Comparison of ENCODE assay signal across 28 cellular contexts in genomic region chr17:14776791-14777190, GRCh38.
DNase-seq lines count a peak whose midpoint lies in the region; ATAC-seq, FAIRE-seq and TF ChIP-seq lines count a peak whose summit lies in the region.
"Had no signal": no experiment of that assay in that cellular context is flagged by ENCODE, and none has a peak within 500 bp of the region (broad histone marks: within the 10 kb centered on the region; RNA-seq: fewer than 3 reads in every experiment).

No MANE protein-coding gene starts in this region.

- no peaks in the 10 kb centered on the region for H3K4me1 Mint-ChIP-seq in effector memory CD8-positive, alpha-beta T cell (ENCODE audit: low read depth in 2 of 2)
- no peaks in the 10 kb centered on the region for H3K4me1 Mint-ChIP-seq in CD4-positive, alpha-beta T cell (ENCODE audit: low read depth)
- H3K4me1 Mint-ChIP-seq: CD4-positive, CD25-positive, alpha-beta regulatory T cell; immature natural killer cell; naive B cell; stimulated activated naive CD8-positive, alpha-beta T cell treated with anti-CD3 and anti-CD28 coated beads, Interleukin-15, amount 100 ng/mL, for 72 hours had no signal

- H3K36me3 Mint-ChIP-seq in effector memory CD8-positive, alpha-beta T cell (ENCODE audit: insufficient read depth): peaks cover 3% of the 10 kb centered on the region
- no peaks in the 10 kb centered on the region for H3K36me3 Mint-ChIP-seq in CD4-positive, alpha-beta T cell (ENCODE audit: low read depth)
- H3K36me3 Mint-ChIP-seq: CD4-positive, CD25-positive, alpha-beta regulatory T cell; immature natural killer cell; naive B cell had no signal

- H3K4me3 ChIP-seq in ACC112 (ENCODE audit: low read depth, low read length) (no peak overlapping the region), MG63 (no peak overlapping the region), bronchial epithelial cell (ENCODE audit: low read depth, low read length) (no peak overlapping the region)
- H3K4me3 ChIP-seq: coronary artery, left lung, tibial artery had no signal

- no peak for ATAC-seq in effector memory CD8-positive, alpha-beta T cell (replicated peaks)
- ATAC-seq in CD4-positive, alpha-beta T cell (ENCODE audit: poor library complexity): no peak
- ATAC-seq: left lung; stimulated activated naive CD8-positive, alpha-beta T cell treated with anti-CD3 and anti-CD28 coated beads, Interleukin-15, amount 100 ng/mL, for 72 hours had no signal

- H3K4me1 ChIP-seq in ACC112 (ENCODE audit: control insufficient read depth, insufficient read depth, low read length, unreplicated experiment): peaks cover 27% of the 10 kb centered on the region

- FAIRE-seq in bronchial epithelial cell (lab: Jason Lieb, UNC): peak; percentile 80
- FAIRE-seq: H54 had no signal

- H3K79me2 ChIP-seq in ACC112 (ENCODE audit: control insufficient read depth, insufficient read depth, low read length, unreplicated experiment): no peaks in the 10 kb centered on the region

- no peak for TF ChIP-seq CTCF in bronchial epithelial cell (IDR thresholded peaks at IDR 0.05; ENCODE audit: insufficient read depth, low read length, severe bottlenecking)
- no peak for TF ChIP-seq CTCF in CD4-positive, alpha-beta T cell (IDR thresholded peaks at IDR 0.05)

- no peak overlapping the region for H3K27ac Mint-ChIP-seq in effector memory CD8-positive, alpha-beta T cell
- H3K27ac Mint-ChIP-seq in CD4-positive, alpha-beta T cell: no peak overlapping the region
- H3K27ac Mint-ChIP-seq: CD4-positive, CD25-positive, alpha-beta regulatory T cell; endodermal cell; naive B cell; stimulated activated naive CD8-positive, alpha-beta T cell treated with anti-CD3 and anti-CD28 coated beads, Interleukin-15, amount 100 ng/mL, for 72 hours had no signal

- H3K36me3 ChIP-seq in ACC112 (ENCODE audit: insufficient read depth, low read length) (no peaks in the 10 kb centered on the region), MG63 (no peaks in the 10 kb centered on the region), bronchial epithelial cell (ENCODE audit: control insufficient read depth, insufficient read depth, low read length) (no peaks in the 10 kb centered on the region)
- H3K36me3 ChIP-seq: left lung, tibial artery had no signal

- POLR2A ChIA-PET in CD4-positive, alpha-beta T cell (lab: Charles Lee): no interaction called here

- H3K4me3 Mint-ChIP-seq in effector memory CD8-positive, alpha-beta T cell: no peak overlapping the region
- H3K4me3 Mint-ChIP-seq in CD4-positive, alpha-beta T cell: no peak overlapping the region
- H3K4me3 Mint-ChIP-seq: CD4-positive, CD25-positive, alpha-beta regulatory T cell; endodermal cell; immature natural killer cell; naive B cell; stimulated activated naive CD8-positive, alpha-beta T cell treated with anti-CD3 and anti-CD28 coated beads, Interleukin-15, amount 100 ng/mL, for 72 hours had no signal

- DNase-seq in MG63 (peak; percentile 24), bronchial epithelial cell (ENCODE audit: low read depth) (peak; percentile 98), iris pigment epithelial cell (ENCODE audit: low read depth) (peak; percentile 70), medulla oblongata (ENCODE audit: extremely low spot score) (no peak), superior temporal gyrus (ENCODE audit: extremely low spot score) (no peak)
- DNase-seq in effector memory CD8-positive, alpha-beta T cell: no peak
- DNase-seq in CD4-positive, alpha-beta T cell: no peak
- DNase-seq: 8988T; activated CD4-positive, alpha-beta T cell treated with anti-CD3 and anti-CD28 coated beads for 4 hours; activated gamma-delta T cell treated with Interleukin-2 at 50 U/mL for 16 hours; activated T-cell treated with anti-CD3 and anti-CD28 coated beads, Interleukin-2, amount 50 U/mL, for 1 hour; CD4-positive, CD25-positive, alpha-beta regulatory T cell; endodermal cell; hypothalamus; immature natural killer cell; left lung; naive B cell; NCI-H1105 treated with DMSO at 0.1 percent for 48 hours; NCI-H1930; NCI-H69; nucleus accumbens; RPMI8226; SK-N-SH; stimulated activated naive CD8-positive, alpha-beta T cell treated with anti-CD3 and anti-CD28 coated beads, Interleukin-15, amount 100 ng/mL, for 72 hours; tibial artery had no signal

- H3K9me3 ChIP-seq in MG63: no peaks in the 10 kb centered on the region
- H3K9me3 ChIP-seq in CD4-positive, alpha-beta T cell (ENCODE audit: control insufficient read depth, low read length): no peaks in the 10 kb centered on the region
- H3K9me3 ChIP-seq: left lung, SK-N-SH, tibial artery had no signal

- intact Hi-C loops in CD4-positive, alpha-beta T cell (cut with DNase I, micrococcal nuclease): no loop called here

- H3K27ac ChIP-seq in ACC112 (ENCODE audit: low read depth, low read length): peak overlapping the region; percentile 39; the same call in 1 of the 2 replicates
- H3K27ac ChIP-seq in CD4-positive, alpha-beta T cell (ENCODE audit: low read depth, low read length): no peak overlapping the region
- H3K27ac ChIP-seq: coronary artery, left lung, tibial artery had no signal

- H3K27me3 ChIP-seq in ACC112 (ENCODE audit: insufficient read depth, low read length) (no peaks in the 10 kb centered on the region), MG63 (no peaks in the 10 kb centered on the region), bronchial epithelial cell (ENCODE audit: control insufficient read depth, insufficient read depth, low read length) (no peaks in the 10 kb centered on the region)
- no peaks in the 10 kb centered on the region for H3K27me3 ChIP-seq in CD4-positive, alpha-beta T cell (ENCODE audit: control insufficient read depth, insufficient read depth, low read length)
- H3K27me3 ChIP-seq: tibial artery had no signal

- peaks cover 43 to 62% of the 10 kb centered on the region in 2 donors for H3K27me3 Mint-ChIP-seq in effector memory CD8-positive, alpha-beta T cell
- peaks cover 15% of the 10 kb centered on the region for H3K27me3 Mint-ChIP-seq in CD4-positive, alpha-beta T cell

- H2AFZ ChIP-seq in ACC112 (ENCODE audit: low read length, unreplicated experiment): no peak overlapping the region

- peaks cover 0 to 2% of the 10 kb centered on the region in 2 donors for H3K9me3 Mint-ChIP-seq in effector memory CD8-positive, alpha-beta T cell
- peaks cover 3% of the 10 kb centered on the region for H3K9me3 Mint-ChIP-seq in CD4-positive, alpha-beta T cell
- H3K9me3 Mint-ChIP-seq: immature natural killer cell had no signal

- CTCF ChIA-PET in CD4-positive, alpha-beta T cell (lab: Charles Lee): no interaction called here

Comparison
In these comparisons a context has a peak if more than half of its experiments do, and no peak if none do; other contexts are left out.
1. DNase-seq: peak in MG63 (single experiment), bronchial epithelial cell (single experiment) and iris pigment epithelial cell (single experiment); none in medulla oblongata (single experiment), effector memory CD8-positive, alpha-beta T cell (0 of 3), superior temporal gyrus (single experiment) and CD4-positive, alpha-beta T cell (0 of 10).